Comparison of ENCODE assay signal across 22 cellular contexts in genomic region chr1:3631865-3632264, GRCh38. TPM values are rescaled to one million over a fixed set of nuclear protein-coding genes. Genes with fewer than 3 reads are reported as not detected.
DNase-seq lines count a peak whose midpoint lies in the region; ATAC-seq lines count a peak whose summit lies in the region.
"Had no signal": no experiment of that assay in that cellular context is flagged by ENCODE, and none has a peak within 500 bp of the region (broad histone marks: within the 10 kb centered on the region; RNA-seq: fewer than 3 reads in every experiment).

No MANE protein-coding gene starts in this region.

- no peak overlapping the region for H4K91ac ChIP-seq in mesenchymal stem cell (ENCODE audit: low read length)

- intact Hi-C loops in Right ventricle myocardium superior (cut with DNase I), result no loop called here
- intact Hi-C loops in left cardiac atrium (cut with DNase I), result no loop called here

- no peak overlapping the region for H3K18ac ChIP-seq in mesenchymal stem cell (ENCODE audit: low read depth in 1 of 2, low read length in 2 of 2)

- H3K4me1 ChIP-seq in iPS-20b (ENCODE audit: insufficient read depth, low read length), result 0 out of 2 replicates have a peak, but pooled peaks cover 4% of the 10 kb centered on the region
- H3K4me1 ChIP-seq in mesenchymal stem cell (ENCODE audit: control insufficient read depth, insufficient read depth, low read depth, low read length), result peaks cover 1% of the 10 kb centered on the region
- H3K4me1 ChIP-seq: BE2C, Caco-2, SJSA1 had no signal

- 89% methylated on average over 13 of the region's 13 CpGs for WGBS in mesenchymal stem cell

- H3K27me3 ChIP-seq in iPS-20b (ENCODE audit: insufficient read depth, low read length), result no peaks in the 10 kb centered on the region
- no peaks in the 10 kb centered on the region for H3K27me3 ChIP-seq in mesenchymal stem cell (ENCODE audit: control insufficient read depth in 1 of 2, insufficient read depth in 1 of 2, low read length in 2 of 2)
- H3K27me3 ChIP-seq: BE2C, SJSA1 had no signal

- DNase-seq in Right ventricle myocardium superior (peak; percentile 24), left cardiac atrium (no peak), astrocyte of the hippocampus (ENCODE audit: low read depth, low spot score) (peak; percentile 58), mesenchymal stem cell (no peak), GDM1 (lab: John Stamatoyannopoulos, UW) (no peak)
- DNase-seq: BE2C; Caco-2; CD4-positive, CD25-positive, alpha-beta regulatory T cell; HFFc6; MM.1S; NCI-H1092; NCI-H1436 treated with DMSO at 0.1 percent for 48 hours; NCI-H2029; NCI-H345; NCI-H524 treated with DMSO at 0.1 percent for 48 hours had no signal

- H3K79me1 ChIP-seq in mesenchymal stem cell (replicated peaks; ENCODE audit: low read length, poor library complexity, severe bottlenecking), result peaks cover 19% of the 10 kb centered on the region

- peaks cover 69% of the 10 kb centered on the region for H3K36me3 ChIP-seq in iPS-20b (ENCODE audit: insufficient read depth, low read depth, low read length)
- H3K36me3 ChIP-seq in mesenchymal stem cell (ENCODE audit: control insufficient read depth in 1 of 2, insufficient read depth in 2 of 2, low read depth in 1 of 2, low read length in 2 of 2), result peaks cover 89 to 94% of the 10 kb centered on the region in 2 experiments
- H3K36me3 ChIP-seq: BE2C had no signal

- no peak overlapping the region for H4K8ac ChIP-seq in mesenchymal stem cell (ENCODE audit: low read length)

- no peak overlapping the region for H2BK15ac ChIP-seq in mesenchymal stem cell (ENCODE audit: low read depth, poor library complexity, severe bottlenecking)

- H3K9ac ChIP-seq in iPS-20b (ENCODE audit: low read depth, low read length) (peak overlapping the region; percentile 63), mesenchymal stem cell (ENCODE audit: low read length) (no peak overlapping the region)

- no peak overlapping the region for H2BK5ac ChIP-seq in mesenchymal stem cell (ENCODE audit: low read depth, low read length, poor library complexity, severe bottlenecking)

- ATAC-seq in Right ventricle myocardium superior (ENCODE audit: poor library complexity) (no peak), left cardiac atrium (no peak), HG03108 (IDR thresholded peaks at IDR 0.05; ENCODE audit: unreplicated experiment) (no peak), GM21515 (IDR thresholded peaks at IDR 0.05; ENCODE audit: unreplicated experiment) (no peak)
- ATAC-seq: GM12878 had no signal

- no peak overlapping the region for H3K23ac ChIP-seq in mesenchymal stem cell (ENCODE audit: low read length in 2 of 2)

- H2AFZ ChIP-seq in mesenchymal stem cell (ENCODE audit: low read depth, low read length), result no peak overlapping the region

- H3K14ac ChIP-seq in mesenchymal stem cell (ENCODE audit: low read length in 2 of 2), result no peak overlapping the region

- H2BK120ac ChIP-seq in mesenchymal stem cell (ENCODE audit: low read depth, low read length), result no peak overlapping the region

- H3K4ac ChIP-seq in mesenchymal stem cell (ENCODE audit: low read depth in 1 of 2, low read length in 2 of 2), result no peak overlapping the region

- H3K27ac ChIP-seq in iPS-20b (ENCODE audit: low read length) (peak overlapping the region; percentile 24), mesenchymal stem cell (ENCODE audit: low read length, poor library complexity, severe bottlenecking) (no peak overlapping the region)
- H3K27ac ChIP-seq: 22Rv1, SJSA1 had no signal

- H2BK12ac ChIP-seq in mesenchymal stem cell (ENCODE audit: low read length in 2 of 2), result no peak overlapping the region

- no peak overlapping the region for H3K4me2 ChIP-seq in mesenchymal stem cell (ENCODE audit: low read length, poor library complexity, severe bottlenecking)

- H3K4me3 ChIP-seq in iPS-20b (ENCODE audit: low read length) (no peak overlapping the region), mesenchymal stem cell (ENCODE audit: insufficient read depth in 1 of 2, low read depth in 1 of 2, low read length in 2 of 2) (no peak overlapping the region)
- H3K4me3 ChIP-seq: GM12878, SJSA1 had no signal

- H3K9me3 ChIP-seq in iPS-20b (ENCODE audit: insufficient read depth, low read depth, low read length) (no peaks in the 10 kb centered on the region), mesenchymal stem cell (ENCODE audit: control insufficient read depth, low read length) (no peaks in the 10 kb centered on the region)
- H3K9me3 ChIP-seq: BE2C, Caco-2, SJSA1 had no signal

- H2AK5ac ChIP-seq in mesenchymal stem cell (ENCODE audit: low read length, severe bottlenecking), result no peak overlapping the region

RNA-seq across cellular contexts. Expression of gene TPRG1L, which starts 7.0 kb away (rescaled TPM):
- 47.0 TPM for total RNA-seq in Right ventricle myocardium superior
- total RNA-seq in left cardiac atrium, result 10 to 100 TPM; 41.3 to 42.6 TPM
- 46.4 TPM for polyA plus RNA-seq in mesenchymal stem cell (2013, experiment 1 of 2)
- polyA plus RNA-seq in mesenchymal stem cell (2013, experiment 2 of 2), result 47.7 TPM

RNA-seq across cellular contexts. Expression of gene WRAP73, which starts 18.0 kb away (rescaled TPM):
- 10.0 TPM for total RNA-seq in Right ventricle myocardium superior
- 10 to 100 TPM; 11.3 to 11.8 TPM for total RNA-seq in left cardiac atrium
- 14.3 TPM for polyA plus RNA-seq in mesenchymal stem cell (2013, experiment 1 of 2)
- 13.8 TPM for polyA plus RNA-seq in mesenchymal stem cell (2013, experiment 2 of 2)

RNA-seq across cellular contexts. Expression of gene TP73, which starts 20.5 kb away (rescaled TPM):
- not detected for total RNA-seq in Right ventricle myocardium superior
- total RNA-seq in left cardiac atrium, result under 1 TPM in 1 of 2 donors, not detected in 1; 0.06 TPM
- 0.01 TPM for polyA plus RNA-seq in mesenchymal stem cell (2013, experiment 1 of 2)
- 0.01 TPM for polyA plus RNA-seq in mesenchymal stem cell (2013, experiment 2 of 2)
- total RNA-seq: CD4-positive, CD25-positive, alpha-beta regulatory T cell; HFFc6; HT1080 had no signal

RNA-seq across cellular contexts. Expression of gene MEGF6, which starts 20.6 kb away (rescaled TPM):
- total RNA-seq in Right ventricle myocardium superior (7.3 TPM), left cardiac atrium (10 to 100 TPM; 12.4 to 15.8 TPM)
- 0.08 TPM for polyA plus RNA-seq in mesenchymal stem cell (2013, experiment 1 of 2)
- 0.08 TPM for polyA plus RNA-seq in mesenchymal stem cell (2013, experiment 2 of 2)

Comparison
In these comparisons a context has a peak if more than half of its experiments do, and no peak if none do; other contexts are left out.
1. DNase-seq: peak in Right ventricle myocardium superior (single experiment) and astrocyte of the hippocampus (single experiment); none in left cardiac atrium (single experiment), mesenchymal stem cell (single experiment) and GDM1 (single experiment).